18 cellular contexts compared by ENCODE assay signal in the genomic region with DNA sequence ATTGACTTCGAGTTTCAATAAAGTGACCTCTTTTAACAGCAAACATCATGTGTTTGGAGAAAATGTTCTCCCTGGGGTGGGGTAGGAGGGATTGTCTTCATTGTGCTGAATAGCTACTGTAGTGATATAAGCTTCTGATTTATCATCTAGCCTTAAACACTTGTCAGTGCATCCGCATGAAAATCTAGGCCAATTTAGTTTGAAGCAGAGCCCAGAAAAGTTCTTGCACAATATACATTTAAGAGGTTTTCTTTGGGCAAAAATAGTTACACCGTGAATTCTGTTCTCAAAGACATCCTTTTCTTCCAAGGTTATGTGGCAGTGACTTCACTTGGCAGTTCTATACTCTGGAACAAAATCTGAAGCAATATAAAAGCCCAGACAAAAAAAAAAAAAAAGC.
DNase-seq lines count a peak whose midpoint lies in the region; ATAC-seq and TF ChIP-seq lines count a peak whose summit lies in the region.
"Had no signal": no experiment of that assay in that cellular context is flagged by ENCODE, and none has a peak within 500 bp of the region (broad histone marks: within the 10 kb centered on the region; RNA-seq: fewer than 3 reads in every experiment).

No MANE protein-coding gene starts in this region.

- intact Hi-C loops in mammary epithelial cell (cut with micrococcal nuclease): no loop called here
- intact Hi-C loops in thyroid gland (cut with DNase I): no loop called here
- intact Hi-C loops in left ventricle myocardium superior (cut with micrococcal nuclease): no loop called here

- BruUV-seq in mammary epithelial cell (replicated peaks; lab: Mats Ljungman, UMichigan): no TSS peak

- DNase-seq in EL: peak; percentile 5
- no peak for DNase-seq in mammary epithelial cell
- peak; percentile 59 for DNase-seq in inferior parietal cortex (ENCODE audit: extremely low spot score)
- DNase-seq in stromal cell of bone marrow (ENCODE audit: low read depth): peak; percentile 61
- DNase-seq in thyroid gland: no peak
- DNase-seq in T-helper 1 cell: no peak
- no peak for DNase-seq in left ventricle myocardium superior
- DNase-seq: activated CD4-positive, alpha-beta T cell treated with anti-CD3 and anti-CD28 coated beads for 4 hours; Calu3; colonic mucosa; left cardiac atrium; MG63; posterior cingulate gyrus; stimulated activated naive CD4-positive, alpha-beta T cell treated with Interleukin-2 at 50 U/mL for 16 hours; T-cell had no signal

- H3K4me3 ChIP-seq in mammary epithelial cell (replicated peaks in 1 of 3; ENCODE audit: insufficient read depth in 1 of 3, low read depth in 2 of 3, low read length in 3 of 3) (no peak overlapping the region), thyroid gland (replicated peaks in 1 of 3) (no peak overlapping the region)
- H3K4me3 ChIP-seq: BLaER1 treated with 17β-estradiol and CSF1 and Interleukin-3, amounts not matched to agents 10 nM and 100 nM; colonic mucosa; MG63; skin epidermis; tibial nerve had no signal

- H3K9me3 ChIP-seq in mammary epithelial cell (replicated peaks; ENCODE audit: insufficient read depth, low read length): no peaks in the 10 kb centered on the region
- no peaks in the 10 kb centered on the region for H3K9me3 ChIP-seq in thyroid gland
- H3K9me3 ChIP-seq: colonic mucosa had no signal

- dilution Hi-C loops in mammary epithelial cell (cut with HindIII; ENCODE audit: low sequenced_read_pairs): loop anchor here (5.0 kb wide), 1 partner anchor 61 kb away; no protein-coding TSS in a partner anchor

- 27% methylated on average over 3 of the region's 3 CpGs for WGBS in mammary epithelial cell (ENCODE audit: low coverage, missing lambda C conversion rate)
- 42 to 43% methylated on average over 3 of the region's 3 CpGs for WGBS in thyroid gland, 2 donors

- H3K36me3 ChIP-seq in mammary epithelial cell (ENCODE audit: insufficient read depth, low read length) (no peaks in the 10 kb centered on the region), thyroid gland (no peaks in the 10 kb centered on the region)
- H3K36me3 ChIP-seq: BLaER1 treated with 17β-estradiol and CSF1 and Interleukin-3, amounts not matched to agents 10 nM and 100 nM; colonic mucosa; MG63; tibial nerve had no signal

- H3K9ac ChIP-seq in mammary epithelial cell (ENCODE audit: insufficient read depth, low read length): no peak overlapping the region
- H3K9ac ChIP-seq: BLaER1 treated with 17β-estradiol and CSF1 and Interleukin-3, amounts not matched to agents 10 nM and 100 nM had no signal

- no peak for TF ChIP-seq POLR2A in thyroid gland (IDR thresholded peaks at IDR 0.05)

- H4K20me1 ChIP-seq in mammary epithelial cell (ENCODE audit: insufficient read depth, low read length): no peaks in the 10 kb centered on the region
- H4K20me1 ChIP-seq: BLaER1 treated with 17β-estradiol and CSF1 and Interleukin-3, amounts not matched to agents 10 nM and 100 nM had no signal

- H3K4me1 ChIP-seq in mammary epithelial cell (ENCODE audit: insufficient read depth, low read length): peaks cover 4% of the 10 kb centered on the region
- no peaks in the 10 kb centered on the region for H3K4me1 ChIP-seq in thyroid gland
- H3K4me1 ChIP-seq: BLaER1 treated with 17β-estradiol and CSF1 and Interleukin-3, amounts not matched to agents 10 nM and 100 nM; colonic mucosa; tibial nerve had no signal

- TF ChIP-seq CTCF in mammary epithelial cell (conservative IDR thresholded peaks at IDR 0.05 in 1 of 2, IDR thresholded peaks at IDR 0.05 in 1 of 2; ENCODE audit: extremely low read depth in 1 of 2, insufficient read depth in 1 of 2, low read depth in 1 of 2, low read length in 2 of 2) (no peak), thyroid gland (IDR thresholded peaks at IDR 0.05) (no peak)

- H3K27ac ChIP-seq in mammary epithelial cell (ENCODE audit: insufficient read depth, low read depth, low read length) (no peak overlapping the region), thyroid gland (no peak overlapping the region)
- H3K27ac ChIP-seq: BLaER1 treated with 17β-estradiol and CSF1 and Interleukin-3, amounts not matched to agents 10 nM and 100 nM; colonic mucosa; skin epidermis; tibial nerve had no signal

- in situ Hi-C loops in mammary epithelial cell (cut with MboI; ENCODE audit: low sequenced_read_pairs in 2 of 2): no loop called here

- CTCF ChIA-PET in mammary epithelial cell (lab: Charles Lee; ENCODE audit: low non-redundant PET): no interaction called here

- H3K4me2 ChIP-seq in mammary epithelial cell (ENCODE audit: insufficient read depth, low read depth, low read length): peak overlapping the region; percentile 49
- H3K4me2 ChIP-seq: BLaER1 treated with 17β-estradiol and CSF1 and Interleukin-3, amounts not matched to agents 10 nM and 100 nM had no signal

- no peaks in the 10 kb centered on the region for H3K79me2 ChIP-seq in mammary epithelial cell (ENCODE audit: insufficient read depth, low read length)

- H3K27me3 ChIP-seq in mammary epithelial cell (ENCODE audit: insufficient read depth, low read length) (no peaks in the 10 kb centered on the region), thyroid gland (no peaks in the 10 kb centered on the region)
- H3K27me3 ChIP-seq: BLaER1 treated with 17β-estradiol and CSF1 and Interleukin-3, amounts not matched to agents 10 nM and 100 nM; colonic mucosa; MG63; tibial nerve had no signal

- ATAC-seq in left ventricle myocardium superior: no peak
- ATAC-seq: left cardiac atrium, T-cell had no signal

- peak overlapping the region; percentile 57 for H2AFZ ChIP-seq in mammary epithelial cell (ENCODE audit: low read depth, low read length)

Comparison
In these comparisons a context has a peak if more than half of its experiments do, and no peak if none do; other contexts are left out.
1. DNase-seq: peak in EL (single experiment), inferior parietal cortex (single experiment) and stromal cell of bone marrow (single experiment); none in mammary epithelial cell (single experiment), thyroid gland (0 of 2), T-helper 1 cell (0 of 5) and left ventricle myocardium superior (single experiment).